In genomic region chr17:63498621-63499195, GRCh38 we compare ENCODE assay signal across 19 cellular contexts. TPM values are rescaled to one million over a fixed set of nuclear protein-coding genes. Genes with fewer than 3 reads are reported as not detected.
DNase-seq lines count a peak whose midpoint lies in the region; ATAC-seq and TF ChIP-seq lines count a peak whose summit lies in the region.
"Had no signal": no experiment of that assay in that cellular context is flagged by ENCODE, and none has a peak within 500 bp of the region (broad histone marks: within the 10 kb centered on the region; RNA-seq: fewer than 3 reads in every experiment).

No MANE protein-coding gene starts in this region.

- intact Hi-C loops in left lung (cut with DNase I): no loop called here

- H3K4ac ChIP-seq in H9 (ENCODE audit: low read depth, low read length): no peak overlapping the region

- no peak overlapping the region for H3K14ac ChIP-seq in H9 (ENCODE audit: insufficient read depth, low read length)

- no peak overlapping the region for H2BK12ac ChIP-seq in H9 (ENCODE audit: insufficient read length, low read depth, low read length)

- no peak overlapping the region for H2BK5ac ChIP-seq in H9 (ENCODE audit: insufficient read length, low read length)

- peaks cover 3% of the 10 kb centered on the region for H3K23me2 ChIP-seq in H9 (ENCODE audit: insufficient read length, low read depth, low read length, poor library complexity, severe bottlenecking)

- H3K27ac ChIP-seq in H9 (ENCODE audit: insufficient read length, low read depth, low read length) (no peak overlapping the region), left lung (peak overlapping the region; percentile 48 to 56)
- H3K27ac ChIP-seq: A549, gastrocnemius medialis, KMS-11, neutrophil, tibial artery had no signal

- CTCF ChIA-PET in AG04449 (lab: Yijun Ruan, JAX): interaction anchor here (0.6 to 3.0 kb wide), 5 partner anchors 19 to 206 kb away, joined by 3 to 19 read pairs (median 3); partner anchors contain the start of gene KCNH6

- in situ Hi-C loops in astrocyte of the spinal cord (cut with HindIII; ENCODE audit: low sequenced_read_pairs): no loop called here

- peaks cover 2% of the 10 kb centered on the region for H4K20me1 ChIP-seq in H9 (ENCODE audit: control insufficient read depth, insufficient read depth, insufficient read length)

- no peaks in the 10 kb centered on the region for H3K27me3 ChIP-seq in H9 (ENCODE audit: insufficient read depth, low read length)
- no peaks in the 10 kb centered on the region for H3K27me3 ChIP-seq in left lung

- no peak for TF ChIP-seq CTCF in AG04449 (IDR thresholded peaks at IDR 0.05; ENCODE audit: insufficient read depth, low read length, missing control alignments)
- no peak for TF ChIP-seq CTCF in H9 (conservative IDR thresholded peaks at IDR 0.05)
- TF ChIP-seq CTCF in astrocyte of the spinal cord (IDR thresholded peaks at IDR 0.05; ENCODE audit: low read depth, low read length): no peak
- TF ChIP-seq CTCF in left lung (IDR thresholded peaks at IDR 0.05): no peak

- no peak overlapping the region for H3K4me3 Mint-ChIP-seq in H9
- H3K4me3 Mint-ChIP-seq: mesothelial cell of epicardium had no signal

- H2AFZ ChIP-seq in H9 (ENCODE audit: low read length): no peak overlapping the region

- no peak overlapping the region for H2BK15ac ChIP-seq in H9 (ENCODE audit: low read depth, low read length)

- no peaks in the 10 kb centered on the region for H3K36me3 ChIP-seq in left lung
- H3K36me3 ChIP-seq: gastrocnemius medialis, neutrophil, tibial artery had no signal

- peak; percentile 47 for DNase-seq in AG04449 (ENCODE audit: low read depth, low spot score)
- no peak for DNase-seq in H9
- DNase-seq in astrocyte of the spinal cord (ENCODE audit: low read depth, low spot score): peak; percentile 22
- no peak for DNase-seq in left lung
- DNase-seq in NCI-H187 treated with DMSO at 0.1 percent for 48 hours (lab: John Stamatoyannopoulos, UW): no peak
- DNase-seq in NCI-H2081 (lab: John Stamatoyannopoulos, UW): no peak
- DNase-seq in germinal center (ENCODE audit: low spot score): no peak
- DNase-seq: activated effector memory CD4-positive, alpha-beta T cell treated with anti-CD3 and anti-CD28 coated beads, Interleukin-2, amount 50 U/mL, for 16 hours; gastrocnemius medialis; GDM1; stimulated activated CD4-positive, alpha-beta T cell treated with anti-CD3 and anti-CD28 coated beads, Interleukin-4, amount 100 ng/mL, for 4 hours; tibial artery had no signal

- H3K18ac ChIP-seq in H9 (ENCODE audit: insufficient read length, low read depth, low read length): no peak overlapping the region

- no peaks in the 10 kb centered on the region for H3K79me1 ChIP-seq in H9 (ENCODE audit: insufficient read depth, low read depth, low read length, poor library complexity, severe bottlenecking)

- no peaks in the 10 kb centered on the region for H3K36me3 Mint-ChIP-seq in H9 (ENCODE audit: insufficient read depth in 1 of 3, low read depth in 3 of 3)
- H3K36me3 Mint-ChIP-seq: mesothelial cell of epicardium had no signal

- ATAC-seq in left lung: no peak
- no peak for ATAC-seq in GM21619 (IDR thresholded peaks at IDR 0.05; ENCODE audit: unreplicated experiment)
- ATAC-seq: gastrocnemius medialis had no signal

- no peak overlapping the region for H3K56ac ChIP-seq in H9 (ENCODE audit: insufficient read length, low read depth, low read length)

- no peak overlapping the region for H4K8ac ChIP-seq in H9 (replicated peaks; ENCODE audit: insufficient read length, low read depth, low read length)

- peaks cover 7 to 11% of the 10 kb centered on the region in 2 experiments for H3K4me1 Mint-ChIP-seq in H9

- no peak overlapping the region for H3K9ac ChIP-seq in H9 (ENCODE audit: extremely low read depth, insufficient read length, low read length)
- H3K9ac ChIP-seq: KMS-11 had no signal

- POLR2A ChIA-PET in AG04449 (lab: Yijun Ruan, JAX): interaction anchor here (0.9 kb wide), 1 partner anchor 38 kb away, joined by 3 read pairs; no protein-coding TSS in a partner anchor

- no peak overlapping the region for H3T11ph ChIP-seq in H9 (ENCODE audit: low read length)

- H4K5ac ChIP-seq in H9 (ENCODE audit: insufficient read length, low read depth, low read length): no peak overlapping the region

- no peaks in the 10 kb centered on the region for H3K9me3 Mint-ChIP-seq in H9
- H3K9me3 Mint-ChIP-seq: mesothelial cell of epicardium had no signal

- no peak overlapping the region for H2BK120ac ChIP-seq in H9 (ENCODE audit: low read depth, low read length, poor library complexity, severe bottlenecking)

- no peaks in the 10 kb centered on the region for H3K79me2 ChIP-seq in H9 (ENCODE audit: insufficient read depth, low read length)

- H3K4me1 ChIP-seq in H9 (ENCODE audit: insufficient read depth, low read length): no peaks in the 10 kb centered on the region
- peaks cover 0 to 9% of the 10 kb centered on the region in 2 donors for H3K4me1 ChIP-seq in left lung
- H3K4me1 ChIP-seq: A549, gastrocnemius medialis, tibial artery had no signal

- no peak overlapping the region for H2AK5ac ChIP-seq in H9 (ENCODE audit: insufficient read length, low read length)

- no peak overlapping the region for H3K23ac ChIP-seq in H9 (ENCODE audit: insufficient read length, low read depth, low read length)

- H3K4me3 ChIP-seq in AG04449 (ENCODE audit: low read depth, low read length) (no peak overlapping the region), astrocyte of the spinal cord (ENCODE audit: low read depth, low read length) (no peak overlapping the region), left lung (no peak overlapping the region)
- H3K4me3 ChIP-seq: A549, gastrocnemius medialis, tibial artery had no signal

- no peak overlapping the region for H2BK20ac ChIP-seq in H9 (ENCODE audit: low read depth, low read length, poor library complexity, severe bottlenecking)

- H3K9me3 ChIP-seq in H9 (ENCODE audit: control insufficient read depth, low read depth, low read length) (no peaks in the 10 kb centered on the region), left lung (no peaks in the 10 kb centered on the region)
- H3K9me3 ChIP-seq: A549, gastrocnemius medialis, neutrophil, tibial artery had no signal

- H4K91ac ChIP-seq in H9 (ENCODE audit: insufficient read length, low read depth, low read length): no peak overlapping the region

- H3K27ac Mint-ChIP-seq in H9: peak overlapping the region in 2 of 3 experiments; percentile 9 to 19; a peak in 2 of 7 replicates
- H3K27ac Mint-ChIP-seq: mesothelial cell of epicardium had no signal

- H3K27me3 Mint-ChIP-seq in H9 (ENCODE audit: low read depth): peaks cover 16% of the 10 kb centered on the region

- H3K4me2 ChIP-seq in H9 (ENCODE audit: insufficient read depth, insufficient read length, low read length): no peak overlapping the region
- H3K4me2 ChIP-seq: A549, KMS-11 had no signal

- WGBS in H9 (ENCODE audit: extremely low coverage, insufficient read length, low lambda C conversion rate): no CpG with 5 or more reads among the region's 9 CpGs

RNA-seq across cellular contexts. Expression of gene ACE, which starts 21.8 kb away (rescaled TPM):
- total RNA-seq in H9 (2021) (4.8 and 5.4 TPM in 2 replicates), left lung (10 to 100 TPM; 51.2 to 68.9 TPM)

RNA-seq across cellular contexts. Expression of gene KCNH6, which starts 24.4 kb away (rescaled TPM):
- 1.6 and 2.3 TPM in 2 replicates for total RNA-seq in H9 (2021)
- total RNA-seq in left lung: under 1 TPM; 0.41 to 0.71 TPM
- total RNA-seq: gastrocnemius medialis; mesothelial cell of epicardium; sciatic nerve; T-helper 1 cell treated with Interleukin-12 subunit alpha and Interleukin-12 subunit beta and Interleukin-4 antibody, amounts not matched to agents 30 ng/mL and 1 ng/mL, for 36 hours had no signal

RNA-seq across cellular contexts. Expression of gene DCAF7, which starts 51.6 kb away (rescaled TPM):
- 86.2 and 88.8 TPM in 2 replicates for total RNA-seq in H9 (2021)
- 10 to 100 TPM; 83.7 to 86.0 TPM for total RNA-seq in left lung

RNA-seq across cellular contexts. Expression of gene CYB561, which starts 52.6 kb away (rescaled TPM):
- 20.7 and 21.8 TPM in 2 replicates for total RNA-seq in H9 (2021)
- total RNA-seq in left lung: 10 to 100 TPM; 70.7 to 76.4 TPM

Comparison
In these comparisons a context has a peak if more than half of its experiments do, and no peak if none do; other contexts are left out.
1. DNase-seq: peak in AG04449 (single experiment) and astrocyte of the spinal cord (single experiment); none in H9 (single experiment), left lung (0 of 2), NCI-H187 treated with DMSO at 0.1 percent for 48 hours (single experiment), NCI-H2081 (0 of 2) and germinal center (single experiment).